In genomic region chr1:23481026-23481597, GRCh38 we compare ENCODE assay signal across 1 cellular context.
TF ChIP-seq lines count a peak whose summit lies in the region.

No MANE protein-coding gene starts in this region.

TF ChIP-seq in K562, 482 proteins besides CTCF, POLR2A, EP300 and RAD21 (continues in another document):
- no peak for TF ChIP-seq ZNF384 (IDR thresholded peaks at IDR 0.05; ENCODE audit: low read depth, low read length)
- TF ChIP-seq KAT2B (IDR thresholded peaks at IDR 0.05; ENCODE audit: low read depth, low read length) = no peak
- TF ChIP-seq MGA (IDR thresholded peaks at IDR 0.05) = no peak
- no peak for TF ChIP-seq ELK3 (CRISPR knock-in tag; IDR thresholded peaks at IDR 0.05)
- no peak for TF ChIP-seq RBM39 (optimal IDR thresholded peaks at IDR 0.05; ENCODE audit: low read depth, low read length)
- TF ChIP-seq, protein P1, sequence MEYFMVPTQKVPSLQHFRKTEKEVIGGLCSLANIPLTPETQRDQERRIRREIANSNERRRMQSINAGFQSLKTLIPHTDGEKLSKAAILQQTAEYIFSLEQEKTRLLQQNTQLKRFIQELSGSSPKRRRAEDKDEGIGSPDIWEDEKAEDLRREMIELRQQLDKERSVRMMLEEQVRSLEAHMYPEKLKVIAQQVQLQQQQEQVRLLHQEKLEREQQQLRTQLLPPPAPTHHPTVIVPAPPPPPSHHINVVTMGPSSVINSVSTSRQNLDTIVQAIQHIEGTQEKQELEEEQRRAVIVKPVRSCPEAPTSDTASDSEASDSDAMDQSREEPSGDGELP (CRISPR knock-in tag; IDR thresholded peaks at IDR 0.05; ENCODE audit: borderline replicate concordance) = no peak
- TF ChIP-seq HIVEP1 (CRISPR knock-in tag; IDR thresholded peaks at IDR 0.05) = peak; percentile 84
- TF ChIP-seq, protein P2, sequence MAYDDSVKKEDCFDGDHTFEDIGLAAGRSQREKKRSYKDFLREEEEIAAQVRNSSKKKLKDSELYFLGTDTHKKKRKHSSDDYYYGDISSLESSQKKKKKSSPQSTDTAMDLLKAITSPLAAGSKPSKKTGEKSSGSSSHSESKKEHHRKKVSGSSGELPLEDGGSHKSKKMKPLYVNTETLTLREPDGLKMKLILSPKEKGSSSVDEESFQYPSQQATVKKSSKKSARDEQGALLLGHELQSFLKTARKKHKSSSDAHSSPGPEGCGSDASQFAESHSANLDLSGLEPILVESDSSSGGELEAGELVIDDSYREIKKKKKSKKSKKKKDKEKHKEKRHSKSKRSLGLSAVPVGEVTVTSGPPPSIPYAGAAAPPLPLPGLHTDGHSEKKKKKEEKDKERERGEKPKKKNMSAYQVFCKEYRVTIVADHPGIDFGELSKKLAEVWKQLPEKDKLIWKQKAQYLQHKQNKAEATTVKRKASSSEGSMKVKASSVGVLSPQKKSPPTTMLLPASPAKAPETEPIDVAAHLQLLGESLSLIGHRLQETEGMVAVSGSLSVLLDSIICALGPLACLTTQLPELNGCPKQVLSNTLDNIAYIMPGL (CRISPR knock-in tag; IDR thresholded peaks at IDR 0.05) = no peak
- TF ChIP-seq, protein P3, sequence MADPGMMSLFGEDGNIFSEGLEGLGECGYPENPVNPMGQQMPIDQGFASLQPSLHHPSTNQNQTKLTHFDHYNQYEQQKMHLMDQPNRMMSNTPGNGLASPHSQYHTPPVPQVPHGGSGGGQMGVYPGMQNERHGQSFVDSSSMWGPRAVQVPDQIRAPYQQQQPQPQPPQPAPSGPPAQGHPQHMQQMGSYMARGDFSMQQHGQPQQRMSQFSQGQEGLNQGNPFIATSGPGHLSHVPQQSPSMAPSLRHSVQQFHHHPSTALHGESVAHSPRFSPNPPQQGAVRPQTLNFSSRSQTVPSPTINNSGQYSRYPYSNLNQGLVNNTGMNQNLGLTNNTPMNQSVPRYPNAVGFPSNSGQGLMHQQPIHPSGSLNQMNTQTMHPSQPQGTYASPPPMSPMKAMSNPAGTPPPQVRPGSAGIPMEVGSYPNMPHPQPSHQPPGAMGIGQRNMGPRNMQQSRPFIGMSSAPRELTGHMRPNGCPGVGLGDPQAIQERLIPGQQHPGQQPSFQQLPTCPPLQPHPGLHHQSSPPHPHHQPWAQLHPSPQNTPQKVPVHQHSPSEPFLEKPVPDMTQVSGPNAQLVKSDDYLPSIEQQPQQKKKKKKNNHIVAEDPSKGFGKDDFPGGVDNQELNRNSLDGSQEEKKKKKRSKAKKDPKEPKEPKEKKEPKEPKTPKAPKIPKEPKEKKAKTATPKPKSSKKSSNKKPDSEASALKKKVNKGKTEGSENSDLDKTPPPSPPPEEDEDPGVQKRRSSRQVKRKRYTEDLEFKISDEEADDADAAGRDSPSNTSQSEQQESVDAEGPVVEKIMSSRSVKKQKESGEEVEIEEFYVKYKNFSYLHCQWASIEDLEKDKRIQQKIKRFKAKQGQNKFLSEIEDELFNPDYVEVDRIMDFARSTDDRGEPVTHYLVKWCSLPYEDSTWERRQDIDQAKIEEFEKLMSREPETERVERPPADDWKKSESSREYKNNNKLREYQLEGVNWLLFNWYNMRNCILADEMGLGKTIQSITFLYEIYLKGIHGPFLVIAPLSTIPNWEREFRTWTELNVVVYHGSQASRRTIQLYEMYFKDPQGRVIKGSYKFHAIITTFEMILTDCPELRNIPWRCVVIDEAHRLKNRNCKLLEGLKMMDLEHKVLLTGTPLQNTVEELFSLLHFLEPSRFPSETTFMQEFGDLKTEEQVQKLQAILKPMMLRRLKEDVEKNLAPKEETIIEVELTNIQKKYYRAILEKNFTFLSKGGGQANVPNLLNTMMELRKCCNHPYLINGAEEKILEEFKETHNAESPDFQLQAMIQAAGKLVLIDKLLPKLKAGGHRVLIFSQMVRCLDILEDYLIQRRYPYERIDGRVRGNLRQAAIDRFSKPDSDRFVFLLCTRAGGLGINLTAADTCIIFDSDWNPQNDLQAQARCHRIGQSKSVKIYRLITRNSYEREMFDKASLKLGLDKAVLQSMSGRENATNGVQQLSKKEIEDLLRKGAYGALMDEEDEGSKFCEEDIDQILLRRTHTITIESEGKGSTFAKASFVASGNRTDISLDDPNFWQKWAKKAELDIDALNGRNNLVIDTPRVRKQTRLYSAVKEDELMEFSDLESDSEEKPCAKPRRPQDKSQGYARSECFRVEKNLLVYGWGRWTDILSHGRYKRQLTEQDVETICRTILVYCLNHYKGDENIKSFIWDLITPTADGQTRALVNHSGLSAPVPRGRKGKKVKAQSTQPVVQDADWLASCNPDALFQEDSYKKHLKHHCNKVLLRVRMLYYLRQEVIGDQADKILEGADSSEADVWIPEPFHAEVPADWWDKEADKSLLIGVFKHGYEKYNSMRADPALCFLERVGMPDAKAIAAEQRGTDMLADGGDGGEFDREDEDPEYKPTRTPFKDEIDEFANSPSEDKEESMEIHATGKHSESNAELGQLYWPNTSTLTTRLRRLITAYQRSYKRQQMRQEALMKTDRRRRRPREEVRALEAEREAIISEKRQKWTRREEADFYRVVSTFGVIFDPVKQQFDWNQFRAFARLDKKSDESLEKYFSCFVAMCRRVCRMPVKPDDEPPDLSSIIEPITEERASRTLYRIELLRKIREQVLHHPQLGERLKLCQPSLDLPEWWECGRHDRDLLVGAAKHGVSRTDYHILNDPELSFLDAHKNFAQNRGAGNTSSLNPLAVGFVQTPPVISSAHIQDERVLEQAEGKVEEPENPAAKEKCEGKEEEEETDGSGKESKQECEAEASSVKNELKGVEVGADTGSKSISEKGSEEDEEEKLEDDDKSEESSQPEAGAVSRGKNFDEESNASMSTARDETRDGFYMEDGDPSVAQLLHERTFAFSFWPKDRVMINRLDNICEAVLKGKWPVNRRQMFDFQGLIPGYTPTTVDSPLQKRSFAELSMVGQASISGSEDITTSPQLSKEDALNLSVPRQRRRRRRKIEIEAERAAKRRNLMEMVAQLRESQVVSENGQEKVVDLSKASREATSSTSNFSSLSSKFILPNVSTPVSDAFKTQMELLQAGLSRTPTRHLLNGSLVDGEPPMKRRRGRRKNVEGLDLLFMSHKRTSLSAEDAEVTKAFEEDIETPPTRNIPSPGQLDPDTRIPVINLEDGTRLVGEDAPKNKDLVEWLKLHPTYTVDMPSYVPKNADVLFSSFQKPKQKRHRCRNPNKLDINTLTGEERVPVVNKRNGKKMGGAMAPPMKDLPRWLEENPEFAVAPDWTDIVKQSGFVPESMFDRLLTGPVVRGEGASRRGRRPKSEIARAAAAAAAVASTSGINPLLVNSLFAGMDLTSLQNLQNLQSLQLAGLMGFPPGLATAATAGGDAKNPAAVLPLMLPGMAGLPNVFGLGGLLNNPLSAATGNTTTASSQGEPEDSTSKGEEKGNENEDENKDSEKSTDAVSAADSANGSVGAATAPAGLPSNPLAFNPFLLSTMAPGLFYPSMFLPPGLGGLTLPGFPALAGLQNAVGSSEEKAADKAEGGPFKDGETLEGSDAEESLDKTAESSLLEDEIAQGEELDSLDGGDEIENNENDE (IDR thresholded peaks at IDR 0.05; ENCODE audit: low read depth, low read length) = no peak
- 0 out of 2 replicates have a peak, but pooled peaks have one; percentile 58 for TF ChIP-seq E2F3 (CRISPR knock-in tag; IDR thresholded peaks at IDR 0.05)
- peak; percentile 83 for TF ChIP-seq PYGO2 (tag; IDR thresholded peaks at IDR 0.05)
- TF ChIP-seq ZBTB17 (CRISPR knock-in tag; IDR thresholded peaks at IDR 0.05) = 0 out of 2 replicates have a peak, but pooled peaks have one; percentile 18
- no peak for TF ChIP-seq NCOA1 (IDR thresholded peaks at IDR 0.05; ENCODE audit: low read depth)
- no peak for TF ChIP-seq KLF16 (IDR thresholded peaks at IDR 0.05)
- TF ChIP-seq, protein P4, sequence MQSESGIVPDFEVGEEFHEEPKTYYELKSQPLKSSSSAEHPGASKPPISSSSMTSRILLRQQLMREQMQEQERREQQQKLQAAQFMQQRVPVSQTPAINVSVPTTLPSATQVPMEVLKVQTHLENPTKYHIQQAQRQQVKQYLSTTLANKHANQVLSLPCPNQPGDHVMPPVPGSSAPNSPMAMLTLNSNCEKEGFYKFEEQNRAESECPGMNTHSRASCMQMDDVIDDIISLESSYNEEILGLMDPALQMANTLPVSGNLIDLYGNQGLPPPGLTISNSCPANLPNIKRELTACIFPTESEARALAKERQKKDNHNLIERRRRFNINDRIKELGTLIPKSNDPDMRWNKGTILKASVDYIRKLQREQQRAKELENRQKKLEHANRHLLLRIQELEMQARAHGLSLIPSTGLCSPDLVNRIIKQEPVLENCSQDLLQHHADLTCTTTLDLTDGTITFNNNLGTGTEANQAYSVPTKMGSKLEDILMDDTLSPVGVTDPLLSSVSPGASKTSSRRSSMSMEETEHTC (IDR thresholded peaks at IDR 0.05) = no peak
- no peak for TF ChIP-seq POLR2G (IDR thresholded peaks at IDR 0.05; ENCODE audit: low read depth, low read length)
- no peak for TF ChIP-seq SUPT5H (IDR thresholded peaks at IDR 0.05)
- TF ChIP-seq GTF2A2 (tag; IDR thresholded peaks at IDR 0.05) = peak; percentile 88
- no peak for TF ChIP-seq CHD4 (IDR thresholded peaks at IDR 0.05; ENCODE audit: insufficient read depth, insufficient replicate concordance, low read depth, low read length, poor library complexity, severe bottlenecking)
- peak; percentile 35; the same call in 1 of the 2 replicates for TF ChIP-seq ZNF134 (CRISPR knock-in tag; conservative IDR thresholded peaks at IDR 0.05)
- no peak for TF ChIP-seq FOXK1 (CRISPR knock-in tag; IDR thresholded peaks at IDR 0.05; ENCODE audit: borderline replicate concordance)
- TF ChIP-seq, protein P5, sequence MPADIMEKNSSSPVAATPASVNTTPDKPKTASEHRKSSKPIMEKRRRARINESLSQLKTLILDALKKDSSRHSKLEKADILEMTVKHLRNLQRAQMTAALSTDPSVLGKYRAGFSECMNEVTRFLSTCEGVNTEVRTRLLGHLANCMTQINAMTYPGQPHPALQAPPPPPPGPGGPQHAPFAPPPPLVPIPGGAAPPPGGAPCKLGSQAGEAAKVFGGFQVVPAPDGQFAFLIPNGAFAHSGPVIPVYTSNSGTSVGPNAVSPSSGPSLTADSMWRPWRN (IDR thresholded peaks at IDR 0.05; ENCODE audit: low read depth) = no peak
- TF ChIP-seq MAZ (CRISPR knock-in tag; conservative IDR thresholded peaks at IDR 0.05 in 1 of 2, IDR thresholded peaks at IDR 0.05 in 1 of 2) = no peak
